Comparison of ENCODE assay signal across 17 cellular contexts in genomic region chr14:87691482-87691881, GRCh38.
"Had no signal": no experiment of that assay in that cellular context is flagged by ENCODE, and none has a peak within 500 bp of the region (broad histone marks: within the 10 kb centered on the region; RNA-seq: fewer than 3 reads in every experiment).

No MANE protein-coding gene starts in this region.

- H3K4me3 ChIP-seq: ascending aorta, breast epithelium, gastrocnemius medialis, heart left ventricle, left ventricle myocardium inferior, thoracic aorta had no signal

- H3K9me3 Mint-ChIP-seq: activated naive CD4-positive, alpha-beta T cell treated with anti-CD3 and anti-CD28 coated beads for 36 hours; activated T-helper 2 cell treated with anti-CD3 and anti-CD28 coated beads, Interferon-gamma antibody, Interleukin-2, Interleukin-4, amounts not matched to agents 10 μg/mL and 5 μg/mL and 100 μg/mL, durations not matched to agents 14 hours and 24 hours and 36 hours; endodermal cell; mesothelial cell of epicardium; stimulated activated naive CD8-positive, alpha-beta T cell treated with anti-CD3 and anti-CD28 coated beads, Interleukin-15, amount 100 ng/mL, for 72 hours had no signal

- H3K4me1 Mint-ChIP-seq: stimulated activated naive CD8-positive, alpha-beta T cell treated with anti-CD3 and anti-CD28 coated beads, Interleukin-15, amount 100 ng/mL, for 72 hours had no signal

- H3K36me3 ChIP-seq: ascending aorta, breast epithelium, gastrocnemius medialis, heart left ventricle, left ventricle myocardium inferior, thoracic aorta had no signal

- H3K27ac ChIP-seq: ascending aorta, breast epithelium, gastrocnemius medialis, heart left ventricle, left ventricle myocardium inferior, thoracic aorta, VCaP had no signal

- ATAC-seq: gastrocnemius medialis; stimulated activated naive CD8-positive, alpha-beta T cell treated with anti-CD3 and anti-CD28 coated beads, Interleukin-15, amount 100 ng/mL, for 72 hours had no signal

- H3K4me3 Mint-ChIP-seq: activated naive CD4-positive, alpha-beta T cell treated with anti-CD3 and anti-CD28 coated beads for 36 hours; endodermal cell; mesothelial cell of epicardium; neural crest cell; stimulated activated naive CD8-positive, alpha-beta T cell treated with anti-CD3 and anti-CD28 coated beads, Interleukin-15, amount 100 ng/mL, for 72 hours had no signal

- H3K27me3 Mint-ChIP-seq: stimulated activated naive CD8-positive, alpha-beta T cell treated with anti-CD3 and anti-CD28 coated beads, Interleukin-15, amount 100 ng/mL, for 72 hours had no signal

- H3K27ac Mint-ChIP-seq: activated naive CD4-positive, alpha-beta T cell treated with anti-CD3 and anti-CD28 coated beads for 36 hours; activated T-helper 2 cell treated with anti-CD3 and anti-CD28 coated beads, Interferon-gamma antibody, Interleukin-2, Interleukin-4, amounts not matched to agents 10 μg/mL and 5 μg/mL and 100 μg/mL, durations not matched to agents 14 hours and 24 hours and 36 hours; endodermal cell; stimulated activated naive CD8-positive, alpha-beta T cell treated with anti-CD3 and anti-CD28 coated beads, Interleukin-15, amount 100 ng/mL, for 72 hours had no signal

- H3K36me3 Mint-ChIP-seq: mesothelial cell of epicardium had no signal

- H3K27me3 ChIP-seq: ascending aorta, breast epithelium, gastrocnemius medialis had no signal

- H3K9me3 ChIP-seq: ascending aorta, breast epithelium, gastrocnemius medialis, heart left ventricle, left ventricle myocardium inferior, thoracic aorta had no signal

- H3K4me1 ChIP-seq: ascending aorta, breast epithelium, gastrocnemius medialis, heart left ventricle, left ventricle myocardium inferior had no signal

- DNase-seq: activated CD4-positive, alpha-beta T cell treated with anti-CD3 and anti-CD28 coated beads, Interleukin-2, amount 50 U/mL, for 48 hours; activated naive CD4-positive, alpha-beta T cell treated with anti-CD3 and anti-CD28 coated beads for 36 hours; endodermal cell; gastrocnemius medialis; left ventricle myocardium inferior; stimulated activated CD4-positive, alpha-beta T cell treated with anti-CD3 and anti-CD28 coated beads, Interleukin-1b, Interleukin-23, amount 100 ng/mL, for 48 hours; stimulated activated naive CD8-positive, alpha-beta T cell treated with anti-CD3 and anti-CD28 coated beads, Interleukin-15, amount 100 ng/mL, for 72 hours; T-helper 1 cell; T1000 had no signal
